ENCODE assay signal across 33 cellular contexts in genomic region chr7:35334511-35334910, GRCh38.
DNase-seq lines count a peak whose midpoint lies in the region; ATAC-seq and TF ChIP-seq lines count a peak whose summit lies in the region.
"Had no signal": no experiment of that assay in that cellular context is flagged by ENCODE, and none has a peak within 500 bp of the region (broad histone marks: within the 10 kb centered on the region; RNA-seq: fewer than 3 reads in every experiment).

No MANE protein-coding gene starts in this region.

- H2AFZ ChIP-seq in mammary epithelial cell (ENCODE audit: low read depth, low read length): no peak overlapping the region
- H2AFZ ChIP-seq: PC-9 had no signal

- no peaks in the 10 kb centered on the region for H3K4me1 ChIP-seq in mammary epithelial cell (ENCODE audit: insufficient read depth, low read length)
- H3K4me1 ChIP-seq in CD8-positive, alpha-beta memory T cell (ENCODE audit: insufficient read depth, low read length): no peaks in the 10 kb centered on the region
- H3K4me1 ChIP-seq: foreskin keratinocyte, psoas muscle, thyroid gland had no signal

- no TSS peak for BruUV-seq in mammary epithelial cell (replicated peaks; lab: Mats Ljungman, UMichigan)

- in situ Hi-C loops in mammary epithelial cell (cut with MboI; ENCODE audit: low sequenced_read_pairs in 2 of 2): no loop called here

- no peak overlapping the region for H3K27ac ChIP-seq in mammary epithelial cell (ENCODE audit: insufficient read depth, low read depth, low read length)
- H3K27ac ChIP-seq in CD8-positive, alpha-beta memory T cell (ENCODE audit: low read depth, low read length): no peak overlapping the region
- H3K27ac ChIP-seq: 22Rv1, foreskin keratinocyte, PC-9, psoas muscle, thyroid gland had no signal

- intact Hi-C loops in mammary epithelial cell (cut with micrococcal nuclease): no loop called here

- H3K4me3 Mint-ChIP-seq in CD8-positive, alpha-beta memory T cell: no peak overlapping the region
- no peak overlapping the region for H3K4me3 Mint-ChIP-seq in activated naive CD8-positive, alpha-beta T cell treated with anti-CD3 and anti-CD28 coated beads, Interleukin-2, amount 50 U/mL, for 24 hours
- H3K4me3 Mint-ChIP-seq: activated B cell treated with CpG ODN at 0.5 μM for 24 hours; activated naive CD4-positive, alpha-beta T cell treated with anti-CD3 and anti-CD28 coated beads for 36 hours; activated T-helper 1 cell treated with anti-CD3 and anti-CD28 coated beads, Interleukin-12 subunit alpha, Interleukin-12 subunit beta, Interleukin-2, Interleukin-4 antibody, amounts not matched to agents 30 ng/mL and 10 ng/mL and 1 ng/mL, durations not matched to agents 14 hours and 24 hours and 36 hours; CD4-positive, alpha-beta T cell; H9; stimulated activated naive CD8-positive, alpha-beta T cell treated with anti-CD3 and anti-CD28 coated beads, Interleukin-15, amount 100 ng/mL, for 72 hours had no signal

- H3K27me3 Mint-ChIP-seq in CD8-positive, alpha-beta memory T cell: peaks cover 1 to 19% of the 10 kb centered on the region in 2 donors
- peaks cover 11% of the 10 kb centered on the region for H3K27me3 Mint-ChIP-seq in activated naive CD8-positive, alpha-beta T cell treated with anti-CD3 and anti-CD28 coated beads, Interleukin-2, amount 50 U/mL, for 24 hours

- H3K4me3 ChIP-seq in mammary epithelial cell (replicated peaks in 1 of 3; ENCODE audit: insufficient read depth in 1 of 3, low read depth in 2 of 3, low read length in 3 of 3): no peak overlapping the region
- H3K4me3 ChIP-seq in CD8-positive, alpha-beta memory T cell (ENCODE audit: low read length): no peak overlapping the region
- H3K4me3 ChIP-seq: PC-9, psoas muscle, thyroid gland had no signal

- no peak overlapping the region for H3K27ac Mint-ChIP-seq in CD8-positive, alpha-beta memory T cell
- H3K27ac Mint-ChIP-seq in activated naive CD8-positive, alpha-beta T cell treated with anti-CD3 and anti-CD28 coated beads, Interleukin-2, amount 50 U/mL, for 24 hours: no peak overlapping the region
- H3K27ac Mint-ChIP-seq: activated B cell treated with CpG ODN at 0.5 μM for 24 hours; activated naive CD4-positive, alpha-beta T cell treated with anti-CD3 and anti-CD28 coated beads for 36 hours; activated T-helper 1 cell treated with anti-CD3 and anti-CD28 coated beads, Interleukin-12 subunit alpha, Interleukin-12 subunit beta, Interleukin-2, Interleukin-4 antibody, amounts not matched to agents 30 ng/mL and 10 ng/mL and 1 ng/mL, durations not matched to agents 14 hours and 24 hours and 36 hours; CD4-positive, alpha-beta T cell; H9; stimulated activated naive CD8-positive, alpha-beta T cell treated with anti-CD3 and anti-CD28 coated beads, Interleukin-15, amount 100 ng/mL, for 72 hours had no signal

- CTCF ChIA-PET in mammary epithelial cell (lab: Charles Lee; ENCODE audit: low non-redundant PET): no interaction called here
- CTCF ChIA-PET in CD8-positive, alpha-beta memory T cell (lab: Charles Lee): no interaction called here

- no peak for ATAC-seq in activated naive CD8-positive, alpha-beta T cell treated with anti-CD3 and anti-CD28 coated beads, Interleukin-2, amount 50 U/mL, for 24 hours
- ATAC-seq: esophagus mucosa; foreskin keratinocyte; left lobe of liver; psoas muscle; stimulated activated naive CD8-positive, alpha-beta T cell treated with anti-CD3 and anti-CD28 coated beads, Interleukin-15, amount 100 ng/mL, for 72 hours had no signal

- TF ChIP-seq CTCF in mammary epithelial cell (conservative IDR thresholded peaks at IDR 0.05 in 1 of 2, IDR thresholded peaks at IDR 0.05 in 1 of 2; ENCODE audit: extremely low read depth in 1 of 2, insufficient read depth in 1 of 2, low read depth in 1 of 2, low read length in 2 of 2): no peak

- peak; percentile 12 for DNase-seq in DMS53 (lab: John Stamatoyannopoulos, UW)
- no peak for DNase-seq in DMS53 treated with DMSO at 0.1 percent for 48 hours (lab: John Stamatoyannopoulos, UW; ENCODE audit: unreplicated experiment)
- peak; percentile 36 for DNase-seq in LHCN-M2 (ENCODE audit: low read depth)
- peak; percentile 27 for DNase-seq in mammary epithelial cell
- peak; percentile 18 for DNase-seq in non-pigmented ciliary epithelial cell (ENCODE audit: low read depth)
- DNase-seq in CD8-positive, alpha-beta memory T cell: no peak
- DNase-seq in DMS114 treated with DMSO at 0.1 percent for 48 hours (lab: John Stamatoyannopoulos, UW; ENCODE audit: unreplicated experiment): no peak
- DNase-seq in activated naive CD8-positive, alpha-beta T cell treated with anti-CD3 and anti-CD28 coated beads, Interleukin-2, amount 50 U/mL, for 24 hours: no peak
- DNase-seq: activated B cell treated with CpG ODN at 0.5 μM for 24 hours; activated CD4-positive, alpha-beta T cell treated with anti-CD3 and anti-CD28 coated beads, Interleukin-2, amount 50 U/mL, for 48 hours; activated CD8-positive, alpha-beta memory T cell treated with anti-CD3 and anti-CD28 coated beads, Interleukin-2, amount 50 U/mL, for 4 hours; activated naive CD4-positive, alpha-beta T cell treated with anti-CD3 and anti-CD28 coated beads for 36 hours; amygdala; CD4-positive, alpha-beta T cell; DMS 273 treated with DMSO at 0.1 percent for 48 hours; foreskin keratinocyte; GF-D8; H9; NCI-H1417; NCI-H2081 treated with DMSO at 0.1 percent for 48 hours; NK-92 treated with Interleukin-12 subunit alpha and Interleukin-12 subunit beta, amount 100 ng/mL, for 24 hours; psoas muscle; SIG-M5; stimulated activated CD8-positive, alpha-beta memory T cell treated with anti-CD3 and anti-CD28 coated beads, Interleukin-4, amount 100 ng/mL, for 48 hours; stimulated activated naive CD8-positive, alpha-beta T cell treated with anti-CD3 and anti-CD28 coated beads, Interleukin-15, amount 100 ng/mL, for 72 hours; SW 1271; T-helper 9 cell; thyroid gland had no signal

- H3K4me1 Mint-ChIP-seq in CD8-positive, alpha-beta memory T cell: no peaks in the 10 kb centered on the region
- H3K4me1 Mint-ChIP-seq in activated naive CD8-positive, alpha-beta T cell treated with anti-CD3 and anti-CD28 coated beads, Interleukin-2, amount 50 U/mL, for 24 hours: no peaks in the 10 kb centered on the region
- H3K4me1 Mint-ChIP-seq: activated B cell treated with CpG ODN at 0.5 μM for 24 hours; H9; stimulated activated naive CD8-positive, alpha-beta T cell treated with anti-CD3 and anti-CD28 coated beads, Interleukin-15, amount 100 ng/mL, for 72 hours had no signal

- WGBS in mammary epithelial cell (ENCODE audit: low coverage, missing lambda C conversion rate): 31% methylated on average over 3 of the region's 3 CpGs

- H3K27me3 ChIP-seq in mammary epithelial cell (ENCODE audit: insufficient read depth, low read length): no peaks in the 10 kb centered on the region
- no peaks in the 10 kb centered on the region for H3K27me3 ChIP-seq in CD8-positive, alpha-beta memory T cell (ENCODE audit: insufficient read depth, low read length, poor library complexity, severe bottlenecking)
- H3K27me3 ChIP-seq: foreskin keratinocyte, thyroid gland had no signal

- no peaks in the 10 kb centered on the region for H4K20me1 ChIP-seq in mammary epithelial cell (ENCODE audit: insufficient read depth, low read length)

- POLR2A ChIA-PET in CD8-positive, alpha-beta memory T cell (lab: Charles Lee): no interaction called here

- H3K9ac ChIP-seq in mammary epithelial cell (ENCODE audit: insufficient read depth, low read length): no peak overlapping the region

- H3K9me3 ChIP-seq in mammary epithelial cell (replicated peaks; ENCODE audit: insufficient read depth, low read length): no peaks in the 10 kb centered on the region
- no peaks in the 10 kb centered on the region for H3K9me3 ChIP-seq in CD8-positive, alpha-beta memory T cell (ENCODE audit: low read length)
- H3K9me3 ChIP-seq: psoas muscle, thyroid gland had no signal

- no peaks in the 10 kb centered on the region for H3K36me3 Mint-ChIP-seq in CD8-positive, alpha-beta memory T cell
- no peaks in the 10 kb centered on the region for H3K36me3 Mint-ChIP-seq in activated naive CD8-positive, alpha-beta T cell treated with anti-CD3 and anti-CD28 coated beads, Interleukin-2, amount 50 U/mL, for 24 hours (ENCODE audit: low read depth)

- no peaks in the 10 kb centered on the region for H3K79me2 ChIP-seq in mammary epithelial cell (ENCODE audit: insufficient read depth, low read length)

- no peak overlapping the region for H3K4me2 ChIP-seq in mammary epithelial cell (ENCODE audit: insufficient read depth, low read depth, low read length)
- H3K4me2 ChIP-seq: PC-9 had no signal

- dilution Hi-C loops in mammary epithelial cell (cut with HindIII; ENCODE audit: low sequenced_read_pairs): no loop called here

- no peaks in the 10 kb centered on the region for H3K36me3 ChIP-seq in mammary epithelial cell (ENCODE audit: insufficient read depth, low read length)
- no peaks in the 10 kb centered on the region for H3K36me3 ChIP-seq in CD8-positive, alpha-beta memory T cell (ENCODE audit: insufficient read depth, low read length)
- H3K36me3 ChIP-seq: thyroid gland had no signal

- no peaks in the 10 kb centered on the region for H3K9me3 Mint-ChIP-seq in CD8-positive, alpha-beta memory T cell
- H3K9me3 Mint-ChIP-seq in activated naive CD8-positive, alpha-beta T cell treated with anti-CD3 and anti-CD28 coated beads, Interleukin-2, amount 50 U/mL, for 24 hours: no peaks in the 10 kb centered on the region
- H3K9me3 Mint-ChIP-seq: activated B cell treated with CpG ODN at 0.5 μM for 24 hours; activated naive CD4-positive, alpha-beta T cell treated with anti-CD3 and anti-CD28 coated beads for 36 hours; activated T-helper 1 cell treated with anti-CD3 and anti-CD28 coated beads, Interleukin-12 subunit alpha, Interleukin-12 subunit beta, Interleukin-2, Interleukin-4 antibody, amounts not matched to agents 30 ng/mL and 10 ng/mL and 1 ng/mL, durations not matched to agents 14 hours and 24 hours and 36 hours; CD4-positive, alpha-beta T cell; H9 had no signal

Comparison
In these comparisons a context has a peak if more than half of its experiments do, and no peak if none do; other contexts are left out.
1. DNase-seq: peak in DMS53 (single experiment), LHCN-M2 (single experiment), mammary epithelial cell (single experiment) and non-pigmented ciliary epithelial cell (single experiment); none in DMS53 treated with DMSO at 0.1 percent for 48 hours (single experiment), CD8-positive, alpha-beta memory T cell (0 of 5), DMS114 treated with DMSO at 0.1 percent for 48 hours (single experiment) and activated naive CD8-positive, alpha-beta T cell treated with anti-CD3 and anti-CD28 coated beads, Interleukin-2, amount 50 U/mL, for 24 hours (single experiment).